8 cellular contexts compared by ENCODE assay signal in the genomic region with DNA sequence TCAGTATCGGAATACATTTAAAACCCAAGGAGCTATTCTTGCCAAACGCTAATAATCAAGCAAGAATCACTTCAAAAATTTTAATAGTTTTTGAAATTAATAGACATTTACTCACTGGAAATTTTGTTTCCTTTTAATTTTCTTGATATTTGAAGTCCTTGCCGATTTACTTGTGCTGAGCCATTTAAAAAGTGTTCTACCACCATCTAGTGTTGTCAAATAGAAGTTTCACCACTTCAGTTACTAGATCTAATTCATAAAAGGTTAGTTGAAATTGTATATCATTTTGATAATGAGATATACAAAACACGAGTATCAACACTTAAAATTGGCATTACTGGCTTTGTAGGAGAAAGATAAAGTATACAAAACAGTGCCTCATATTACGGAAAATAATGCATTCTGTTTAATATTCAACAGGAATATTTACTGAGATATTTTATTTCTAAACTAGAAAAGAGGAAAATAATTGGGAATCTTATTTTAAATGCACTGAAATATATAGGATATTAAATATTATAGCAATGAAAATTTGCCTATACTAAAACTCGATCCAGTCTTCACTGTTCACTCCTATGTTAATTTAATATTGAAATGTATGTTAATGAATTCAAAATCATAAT.
DNase-seq lines count a peak whose midpoint lies in the region; ATAC-seq, FAIRE-seq and TF ChIP-seq lines count a peak whose summit lies in the region.

No MANE protein-coding gene starts in this region.

- H3K4me3 ChIP-seq in RWPE2 (ENCODE audit: severe bottlenecking) (no peak overlapping the region), sigmoid colon (no peak overlapping the region)

- H3K27me3 ChIP-seq in RWPE2 (ENCODE audit: insufficient read depth, poor library complexity, severe bottlenecking) (peaks cover 13% of the 10 kb centered on the region), sigmoid colon (no peaks in the 10 kb centered on the region)

- H3K4me1 ChIP-seq in RWPE2 (ENCODE audit: insufficient read depth, poor library complexity, severe bottlenecking) (no peaks in the 10 kb centered on the region), sigmoid colon (no peaks in the 10 kb centered on the region)

- intact Hi-C loops in sigmoid colon (cut with DNase I), result loop anchor here (10.0 kb wide), 1 partner anchor 807 kb away; no protein-coding TSS in a partner anchor

- peak; percentile 49 for DNase-seq in HCEC 1CT
- DNase-seq in RWPE2 (ENCODE audit: low spot score), result no peak
- DNase-seq in foreskin melanocyte, result peak; percentile 35
- DNase-seq in sigmoid colon, result no peak
- DNase-seq in CD1c-positive myeloid dendritic cell (ENCODE audit: extremely low spot score), result no peak

- ATAC-seq in RWPE2 (ENCODE audit: low read depth) (no peak), GM18907 (IDR thresholded peaks at IDR 0.05; ENCODE audit: unreplicated experiment) (no peak), GM21526 (IDR thresholded peaks at IDR 0.05; ENCODE audit: low FRiP score, unreplicated experiment) (no peak)

- H3K9me3 ChIP-seq in RWPE2 (ENCODE audit: severe bottlenecking) (no peaks in the 10 kb centered on the region), sigmoid colon (no peaks in the 10 kb centered on the region)

- WGBS in sigmoid colon, 2 donors, result 40 to 54% methylated on average over 6 of the region's 6 CpGs

- H3K27ac ChIP-seq in RWPE2 (ENCODE audit: poor library complexity, severe bottlenecking) (no peak overlapping the region), sigmoid colon (no peak overlapping the region)

- peak; percentile 98 for FAIRE-seq in A204.1 (lab: Jason Lieb, UNC)

- H3K36me3 ChIP-seq in RWPE2 (ENCODE audit: low read depth) (no peaks in the 10 kb centered on the region), sigmoid colon (no peaks in the 10 kb centered on the region)

- no peak for TF ChIP-seq EP300 in sigmoid colon (IDR thresholded peaks at IDR 0.05)

- TF ChIP-seq POLR2A in sigmoid colon (IDR thresholded peaks at IDR 0.05), result no peak

- TF ChIP-seq CTCF in RWPE2 (IDR thresholded peaks at IDR 0.05; ENCODE audit: poor library complexity, severe bottlenecking) (peak; percentile 54), sigmoid colon (IDR thresholded peaks at IDR 0.05) (peak in 1 of 4 experiments; percentile 26)

Comparison
In these comparisons a context has a peak if more than half of its experiments do, and no peak if none do; other contexts are left out.
1. DNase-seq: peak in HCEC 1CT (single experiment) and foreskin melanocyte (single experiment); none in RWPE2 (single experiment), sigmoid colon (single experiment) and CD1c-positive myeloid dendritic cell (single experiment).